Comparison of ENCODE assay signal across 1 cellular context in genomic region chr19:35213678-35214632, GRCh38.
A peak's percentile ranks its signal among the peaks of the same experiment; 100 is the strongest.
TF ChIP-seq lines count a peak whose summit lies in the region.

No MANE protein-coding gene starts in this region.

TF ChIP-seq in HEK293, 187 proteins besides CTCF, POLR2A, EP300 and RAD21 (continued from another document):
- 0 out of 2 replicates have a peak, but pooled peaks have one; percentile 61 for TF ChIP-seq PRDM2 (tag by site-specific recombination; IDR thresholded peaks at IDR 0.05; ENCODE audit: borderline replicate concordance)
- 0 out of 2 replicates have a peak, but pooled peaks have one; percentile 9 for TF ChIP-seq ZSCAN4 (tag by site-specific recombination; IDR thresholded peaks at IDR 0.05)
- peak; percentile 55 for TF ChIP-seq OSR2 (tag by site-specific recombination; IDR thresholded peaks at IDR 0.05)
- no peak for TF ChIP-seq ZNF670 (tag by site-specific recombination; IDR thresholded peaks at IDR 0.05; ENCODE audit: low read depth)
- TF ChIP-seq ZNF112 (tag by site-specific recombination; IDR thresholded peaks at IDR 0.05) = no peak
- peak; percentile 81; the same call in 1 of the 2 replicates for TF ChIP-seq ZNF600 (tag by site-specific recombination; IDR thresholded peaks at IDR 0.05)
- TF ChIP-seq KLF1 (tag by site-specific recombination; IDR thresholded peaks at IDR 0.05) = 0 out of 2 replicates have a peak, but pooled peaks have one; percentile 11
- TF ChIP-seq ZNF324 (tag by site-specific recombination; IDR thresholded peaks at IDR 0.05) = peak; percentile 50; the same call in 1 of the 2 replicates
- TF ChIP-seq TSHZ1 (tag by site-specific recombination; IDR thresholded peaks at IDR 0.05; ENCODE audit: borderline replicate concordance) = peak; percentile 79; the same call in 1 of the 2 replicates
- TF ChIP-seq MYNN (tag by site-specific recombination; IDR thresholded peaks at IDR 0.05; ENCODE audit: borderline replicate concordance) = peak; percentile 83
- TF ChIP-seq ZNF2 (tag by site-specific recombination; IDR thresholded peaks at IDR 0.05) = peak; percentile 51; the same call in 1 of the 2 replicates
- TF ChIP-seq ZBTB8A (tag by site-specific recombination; IDR thresholded peaks at IDR 0.05) = peak; percentile 61
- TF ChIP-seq ZNF449 (tag by site-specific recombination; IDR thresholded peaks at IDR 0.05) = peak; percentile 67; the same call in 1 of the 2 replicates
- 0 out of 2 replicates have a peak, but pooled peaks have one; percentile 6 for TF ChIP-seq ZNF174 (tag by site-specific recombination; IDR thresholded peaks at IDR 0.05)
- TF ChIP-seq ZFHX2 (tag by site-specific recombination; conservative IDR thresholded peaks at IDR 0.05) = peak; percentile 51
- TF ChIP-seq ZNF544 (tag by site-specific recombination; IDR thresholded peaks at IDR 0.05) = no peak; the same call in 1 of the 2 replicates
- no peak for TF ChIP-seq ZNF223 (tag by site-specific recombination; IDR thresholded peaks at IDR 0.05)
- peak; percentile 96 for TF ChIP-seq ZEB2 (tag by site-specific recombination; IDR thresholded peaks at IDR 0.05)
- no peak for TF ChIP-seq ZNF37A (tag by site-specific recombination; IDR thresholded peaks at IDR 0.05)
- peak; percentile 47; the same call in 1 of the 2 replicates for TF ChIP-seq RBAK (tag by site-specific recombination; IDR thresholded peaks at IDR 0.05)
- peak; percentile 75 for TF ChIP-seq INSM2 (tag by site-specific recombination; IDR thresholded peaks at IDR 0.05)
- no peak for TF ChIP-seq ZNF626 (tag by site-specific recombination; IDR thresholded peaks at IDR 0.05)
- TF ChIP-seq WT1 (tag by site-specific recombination; IDR thresholded peaks at IDR 0.05) = 0 out of 2 replicates have a peak, but pooled peaks have one; percentile 7
- peak; percentile 66; the same call in 1 of the 2 replicates for TF ChIP-seq ZNF473 (tag by site-specific recombination; IDR thresholded peaks at IDR 0.05)
- TF ChIP-seq ZNF843 (tag by site-specific recombination; IDR thresholded peaks at IDR 0.05) = peak; percentile 72
- peak; percentile 94 for TF ChIP-seq PATZ1 (tag by site-specific recombination; IDR thresholded peaks at IDR 0.05)
- no peak for TF ChIP-seq ZIC2 (tag by site-specific recombination; IDR thresholded peaks at IDR 0.05)
- no peak for TF ChIP-seq ZNF521 (tag by site-specific recombination; IDR thresholded peaks at IDR 0.05)
- TF ChIP-seq HIC1 (tag by site-specific recombination; IDR thresholded peaks at IDR 0.05) = peak; percentile 76
- TF ChIP-seq KLF10 (tag by site-specific recombination; IDR thresholded peaks at IDR 0.05) = no peak
- TF ChIP-seq ZNF239 (tag by site-specific recombination; IDR thresholded peaks at IDR 0.05) = no peak
- peak; percentile 92 for TF ChIP-seq GLIS2 (tag by site-specific recombination; IDR thresholded peaks at IDR 0.05)
- peak; percentile 59; the same call in 1 of the 2 replicates for TF ChIP-seq ZBTB48 (tag by site-specific recombination; IDR thresholded peaks at IDR 0.05)
- TF ChIP-seq SP2 (tag by site-specific recombination; IDR thresholded peaks at IDR 0.05) = peak; percentile 35; the same call in 1 of the 2 replicates
- peak; percentile 73 for TF ChIP-seq ZBTB20 (tag by site-specific recombination; IDR thresholded peaks at IDR 0.05)
- no peak for TF ChIP-seq HOXA7 (CRISPR knock-in tag; IDR thresholded peaks at IDR 0.05; ENCODE audit: borderline replicate concordance)
- TF ChIP-seq ZBTB26 (tag by site-specific recombination; optimal IDR thresholded peaks at IDR 0.05) = peak; percentile 23
- no peak for TF ChIP-seq ZNF580 (tag by site-specific recombination; IDR thresholded peaks at IDR 0.05)
- TF ChIP-seq ZNF24 (tag by site-specific recombination; IDR thresholded peaks at IDR 0.05) = peak; percentile 55; the same call in 1 of the 2 replicates
